11 cellular contexts compared by ENCODE assay signal in the genomic region with DNA sequence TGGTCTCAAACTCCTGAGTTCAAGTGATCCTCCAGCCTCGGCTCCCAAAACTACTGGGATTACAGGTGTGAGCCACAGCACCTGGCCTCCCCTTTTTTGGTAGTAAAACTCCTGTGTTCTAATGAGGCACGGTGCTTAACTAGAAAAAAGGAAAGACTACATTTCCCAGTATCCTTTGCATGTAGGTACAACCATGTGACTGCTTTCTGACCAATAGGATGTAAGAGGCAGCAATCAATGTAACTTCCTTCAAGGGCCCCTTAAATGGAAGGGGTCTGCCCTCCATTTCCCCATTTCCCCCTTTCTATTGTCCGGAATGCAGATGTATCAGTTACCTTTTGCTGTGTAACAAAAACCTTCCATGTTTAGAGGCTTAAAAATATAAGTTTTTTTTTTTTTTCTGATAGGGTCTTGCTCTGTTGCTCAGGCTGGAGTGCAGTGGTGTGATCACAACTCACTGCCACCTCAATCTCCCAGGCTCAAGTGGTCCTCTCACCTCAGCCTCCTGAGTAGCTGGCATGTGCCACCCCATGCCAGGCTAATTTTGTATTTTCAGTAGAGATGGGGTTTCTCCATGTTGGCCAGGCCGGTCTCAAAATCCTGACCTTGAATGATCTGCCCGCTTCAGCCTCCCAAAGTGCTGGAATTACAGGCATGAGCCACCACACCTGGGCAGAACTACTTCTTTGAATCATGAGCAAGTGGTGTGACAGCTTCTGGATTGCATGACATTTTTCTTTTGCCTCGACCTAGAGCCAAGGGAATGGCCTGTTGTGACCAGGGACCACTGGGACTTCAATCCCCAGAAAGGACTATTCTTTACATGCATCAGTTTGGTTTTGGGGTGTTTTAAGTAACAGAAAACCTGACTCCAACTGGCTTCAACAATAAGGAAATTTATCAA.
A peak's percentile ranks its signal among the peaks of the same experiment; 100 is the strongest.
DNase-seq lines count a peak whose midpoint lies in the region; ATAC-seq and TF ChIP-seq lines count a peak whose summit lies in the region.
"Had no signal": no experiment of that assay in that cellular context is flagged by ENCODE, and none has a peak within 500 bp of the region (broad histone marks: within the 10 kb centered on the region; RNA-seq: fewer than 3 reads in every experiment).

No MANE protein-coding gene starts in this region.

- in situ Hi-C loops in brain microvascular endothelial cell (cut with HindIII; ENCODE audit: low pct_ligation_motif_present, low sequenced_read_pairs): no loop called here

- H3K36me3 ChIP-seq in brain microvascular endothelial cell (replicated peaks): no peaks in the 10 kb centered on the region

- peaks cover 1% of the 10 kb centered on the region for H3K27me3 ChIP-seq in brain microvascular endothelial cell (replicated peaks)

- H3K27ac ChIP-seq in brain microvascular endothelial cell: no peak overlapping the region
- H3K27ac ChIP-seq: SK-N-MC had no signal

- TF ChIP-seq CTCF in brain microvascular endothelial cell (IDR thresholded peaks at IDR 0.05; ENCODE audit: low read depth, low read length, missing control alignments): no peak

- H3K4me3 ChIP-seq in brain microvascular endothelial cell (ENCODE audit: low read depth, low read length): no peak overlapping the region
- H3K4me3 ChIP-seq: SK-N-MC had no signal

- peak; percentile 31 for DNase-seq in SKM-1 treated with dmso at 0.1 percent for 144 hours (lab: John Stamatoyannopoulos, UW; ENCODE audit: unreplicated experiment)
- DNase-seq in SKM-1 (lab: John Stamatoyannopoulos, UW; ENCODE audit: unreplicated experiment): no peak
- peak; percentile 15 for DNase-seq in superior temporal gyrus (ENCODE audit: extremely low spot score)
- no peak for DNase-seq in brain microvascular endothelial cell
- no peak for DNase-seq in NCI-H2081 treated with DMSO at 0.1 percent for 48 hours (lab: John Stamatoyannopoulos, UW)
- DNase-seq: activated CD4-positive, alpha-beta T cell treated with anti-CD3 and anti-CD28 coated beads, Interleukin-2, amount 50 U/mL, for 1 hour; head of caudate nucleus; mammary epithelial cell; stimulated activated CD4-positive, alpha-beta T cell treated with anti-CD3 and anti-CD28 coated beads, Interleukin-4, amount 100 ng/mL, for 24 hours had no signal

- 0 out of 3 replicates have a peak, but pooled peaks have one; percentile 33 for ATAC-seq in SK-N-SH treated with all-trans-retinoic acid at 6 μM for 48 hours

TF ChIP-seq in SK-N-SH treated with all-trans-retinoic acid at 6 μM for 48 hours, 23 proteins besides CTCF, POLR2A, EP300 and RAD21:
- TF ChIP-seq ZC3H10 (CRISPR knock-in tag; IDR thresholded peaks at IDR 0.05) (no peak), CSDC2 (CRISPR knock-in tag; IDR thresholded peaks at IDR 0.05) (no peak), TOX (CRISPR knock-in tag; IDR thresholded peaks at IDR 0.05; ENCODE audit: borderline replicate concordance) (no peak), PPARA (CRISPR knock-in tag; IDR thresholded peaks at IDR 0.05; ENCODE audit: borderline replicate concordance) (no peak), BACH2 (CRISPR knock-in tag; IDR thresholded peaks at IDR 0.05; ENCODE audit: borderline replicate concordance) (no peak), ZNF8 (CRISPR knock-in tag; IDR thresholded peaks at IDR 0.05) (no peak), ISL1 (CRISPR knock-in tag; IDR thresholded peaks at IDR 0.05) (no peak)
- TF ChIP-seq, protein P1, sequence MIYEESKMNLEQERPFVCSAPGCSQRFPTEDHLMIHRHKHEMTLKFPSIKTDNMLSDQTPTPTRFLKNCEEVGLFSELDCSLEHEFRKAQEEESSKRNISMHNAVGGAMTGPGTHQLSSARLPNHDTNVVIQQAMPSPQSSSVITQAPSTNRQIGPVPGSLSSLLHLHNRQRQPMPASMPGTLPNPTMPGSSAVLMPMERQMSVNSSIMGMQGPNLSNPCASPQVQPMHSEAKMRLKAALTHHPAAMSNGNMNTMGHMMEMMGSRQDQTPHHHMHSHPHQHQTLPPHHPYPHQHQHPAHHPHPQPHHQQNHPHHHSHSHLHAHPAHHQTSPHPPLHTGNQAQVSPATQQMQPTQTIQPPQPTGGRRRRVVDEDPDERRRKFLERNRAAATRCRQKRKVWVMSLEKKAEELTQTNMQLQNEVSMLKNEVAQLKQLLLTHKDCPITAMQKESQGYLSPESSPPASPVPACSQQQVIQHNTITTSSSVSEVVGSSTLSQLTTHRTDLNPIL (CRISPR knock-in tag; IDR thresholded peaks at IDR 0.05; ENCODE audit: low read depth): no peak
- TF ChIP-seq, protein P2, sequence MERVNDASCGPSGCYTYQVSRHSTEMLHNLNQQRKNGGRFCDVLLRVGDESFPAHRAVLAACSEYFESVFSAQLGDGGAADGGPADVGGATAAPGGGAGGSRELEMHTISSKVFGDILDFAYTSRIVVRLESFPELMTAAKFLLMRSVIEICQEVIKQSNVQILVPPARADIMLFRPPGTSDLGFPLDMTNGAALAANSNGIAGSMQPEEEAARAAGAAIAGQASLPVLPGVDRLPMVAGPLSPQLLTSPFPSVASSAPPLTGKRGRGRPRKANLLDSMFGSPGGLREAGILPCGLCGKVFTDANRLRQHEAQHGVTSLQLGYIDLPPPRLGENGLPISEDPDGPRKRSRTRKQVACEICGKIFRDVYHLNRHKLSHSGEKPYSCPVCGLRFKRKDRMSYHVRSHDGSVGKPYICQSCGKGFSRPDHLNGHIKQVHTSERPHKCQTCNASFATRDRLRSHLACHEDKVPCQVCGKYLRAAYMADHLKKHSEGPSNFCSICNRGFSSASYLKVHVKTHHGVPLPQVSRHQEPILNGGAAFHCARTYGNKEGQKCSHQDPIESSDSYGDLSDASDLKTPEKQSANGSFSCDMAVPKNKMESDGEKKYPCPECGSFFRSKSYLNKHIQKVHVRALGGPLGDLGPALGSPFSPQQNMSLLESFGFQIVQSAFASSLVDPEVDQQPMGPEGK (CRISPR knock-in tag; IDR thresholded peaks at IDR 0.05; ENCODE audit: borderline replicate concordance): no peak
- TF ChIP-seq, protein P3, sequence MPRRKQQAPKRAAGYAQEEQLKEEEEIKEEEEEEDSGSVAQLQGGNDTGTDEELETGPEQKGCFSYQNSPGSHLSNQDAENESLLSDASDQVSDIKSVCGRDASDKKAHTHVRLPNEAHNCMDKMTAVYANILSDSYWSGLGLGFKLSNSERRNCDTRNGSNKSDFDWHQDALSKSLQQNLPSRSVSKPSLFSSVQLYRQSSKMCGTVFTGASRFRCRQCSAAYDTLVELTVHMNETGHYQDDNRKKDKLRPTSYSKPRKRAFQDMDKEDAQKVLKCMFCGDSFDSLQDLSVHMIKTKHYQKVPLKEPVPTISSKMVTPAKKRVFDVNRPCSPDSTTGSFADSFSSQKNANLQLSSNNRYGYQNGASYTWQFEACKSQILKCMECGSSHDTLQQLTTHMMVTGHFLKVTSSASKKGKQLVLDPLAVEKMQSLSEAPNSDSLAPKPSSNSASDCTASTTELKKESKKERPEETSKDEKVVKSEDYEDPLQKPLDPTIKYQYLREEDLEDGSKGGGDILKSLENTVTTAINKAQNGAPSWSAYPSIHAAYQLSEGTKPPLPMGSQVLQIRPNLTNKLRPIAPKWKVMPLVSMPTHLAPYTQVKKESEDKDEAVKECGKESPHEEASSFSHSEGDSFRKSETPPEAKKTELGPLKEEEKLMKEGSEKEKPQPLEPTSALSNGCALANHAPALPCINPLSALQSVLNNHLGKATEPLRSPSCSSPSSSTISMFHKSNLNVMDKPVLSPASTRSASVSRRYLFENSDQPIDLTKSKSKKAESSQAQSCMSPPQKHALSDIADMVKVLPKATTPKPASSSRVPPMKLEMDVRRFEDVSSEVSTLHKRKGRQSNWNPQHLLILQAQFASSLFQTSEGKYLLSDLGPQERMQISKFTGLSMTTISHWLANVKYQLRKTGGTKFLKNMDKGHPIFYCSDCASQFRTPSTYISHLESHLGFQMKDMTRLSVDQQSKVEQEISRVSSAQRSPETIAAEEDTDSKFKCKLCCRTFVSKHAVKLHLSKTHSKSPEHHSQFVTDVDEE (CRISPR knock-in tag; IDR thresholded peaks at IDR 0.05): no peak

Comparison
In these comparisons a context has a peak if more than half of its experiments do, and no peak if none do; other contexts are left out.
1. DNase-seq: peak in SKM-1 treated with dmso at 0.1 percent for 144 hours (single experiment) and superior temporal gyrus (single experiment); none in SKM-1 (single experiment), brain microvascular endothelial cell (single experiment) and NCI-H2081 treated with DMSO at 0.1 percent for 48 hours (single experiment).